In genomic region chr3:2156244-2156847, GRCh38 we compare ENCODE assay signal across 7 cellular contexts. TPM values are rescaled to one million over a fixed set of nuclear protein-coding genes. Genes with fewer than 3 reads are reported as not detected.
DNase-seq lines count a peak whose midpoint lies in the region; ATAC-seq and TF ChIP-seq lines count a peak whose summit lies in the region.

No MANE protein-coding gene starts in this region.

- no peak for ATAC-seq in HCT116
- ATAC-seq in GM21825 (IDR thresholded peaks at IDR 0.05; ENCODE audit: unreplicated experiment): no peak

- H4K20me1 ChIP-seq in HCT116 (ENCODE audit: insufficient read depth): no peaks in the 10 kb centered on the region

- RAD21 ChIA-PET in HCT116 (lab: Charles Lee; ENCODE audit: low non-redundant PET in 1 of 2, low total read pairs in 2 of 2, uncharacterized antibody in 2 of 2, unreplicated experiment in 2 of 2): no interaction called here

- H3K79me2 ChIP-seq in HCT116 (ENCODE audit: insufficient read depth, low read length): no peaks in the 10 kb centered on the region

- no peaks in the 10 kb centered on the region for H3K9me2 ChIP-seq in HCT116 (ENCODE audit: insufficient read depth)

- H3K4me2 ChIP-seq in HCT116 (ENCODE audit: low read length): no peak overlapping the region

- H3K4me3 ChIP-seq in HCT116 (replicated peaks in 1 of 2; ENCODE audit: low read depth in 1 of 2, low read length in 2 of 2): no peak overlapping the region

- H3K9ac ChIP-seq in HCT116 (ENCODE audit: low read length): no peak overlapping the region

- intact Hi-C loops in HCT116 (cut with micrococcal nuclease): loop anchor here (5.0 kb wide), 1 partner anchor 811 kb away; no protein-coding TSS in a partner anchor

- TF ChIP-seq CTCF in GM12874 (IDR thresholded peaks at IDR 0.05; ENCODE audit: insufficient read depth, low read depth, low read length): peak; percentile 81
- peak in 2 of 3 experiments; percentile 32 to 44; a peak in 4 of 6 replicates for TF ChIP-seq CTCF in HCT116 (IDR thresholded peaks at IDR 0.05 in 2 of 3, conservative IDR thresholded peaks at IDR 0.05 in 1 of 3; ENCODE audit: borderline replicate concordance in 1 of 3, insufficient read depth in 1 of 3, low read depth in 2 of 3, low read length in 2 of 3)

- no peaks in the 10 kb centered on the region for H3K36me3 ChIP-seq in HCT116 (ENCODE audit: control insufficient read depth in 1 of 2, insufficient read depth in 2 of 2, low read length in 2 of 2)

- no peaks in the 10 kb centered on the region for H3K27me3 ChIP-seq in HCT116 (ENCODE audit: insufficient read depth, low read length)

- H3K4me1 ChIP-seq in HCT116 (ENCODE audit: control insufficient read depth in 1 of 2, insufficient read depth in 2 of 2, low read length in 2 of 2): no peaks in the 10 kb centered on the region

- peaks cover 0 to 11% of the 10 kb centered on the region in 2 experiments; a peak in 2 of 4 replicates for H3K9me3 ChIP-seq in HCT116 (ENCODE audit: control insufficient read depth in 1 of 2, insufficient read depth in 1 of 2, low read depth in 1 of 2, low read length in 2 of 2)

- TF ChIP-seq POLR2A in HCT116 (IDR thresholded peaks at IDR 0.05; ENCODE audit: borderline replicate concordance, extremely low read depth, insufficient read depth, insufficient read length): no peak

- no peak for TF ChIP-seq RAD21 in HCT116 (IDR thresholded peaks at IDR 0.05; ENCODE audit: low read depth)

- no peak overlapping the region for H2AFZ ChIP-seq in HCT116 (ENCODE audit: low read depth, low read length, poor library complexity, severe bottlenecking)

- POLR2A ChIA-PET in HCT116 (lab: Charles Lee): no interaction called here

- CTCF ChIA-PET in HCT116 (lab: Charles Lee): no interaction called here

- DNase-seq in HCT116 (ENCODE audit: low read depth, low spot score): no peak
- peak; percentile 4 for DNase-seq in RKO (ENCODE audit: low spot score)
- DNase-seq in iPS-NIHi11 (ENCODE audit: low spot score): peak; percentile 3
- DNase-seq in cerebellar cortex (ENCODE audit: low spot score): no peak
- DNase-seq in SIG-M5 (lab: John Stamatoyannopoulos, UW): no peak

- no TSS peak for BruUV-seq in HCT116 (replicated peaks; lab: Mats Ljungman, UMichigan)

- H3K27ac ChIP-seq in HCT116 (ENCODE audit: low read depth, low read length): no peak overlapping the region

TF ChIP-seq in HCT116, 20 proteins besides CTCF, POLR2A, EP300 and RAD21:
- TF ChIP-seq JUND (IDR thresholded peaks at IDR 0.05): no peak
- no peak for TF ChIP-seq EGR1 (IDR thresholded peaks at IDR 0.05; ENCODE audit: low read depth)
- TF ChIP-seq, protein P1, sequence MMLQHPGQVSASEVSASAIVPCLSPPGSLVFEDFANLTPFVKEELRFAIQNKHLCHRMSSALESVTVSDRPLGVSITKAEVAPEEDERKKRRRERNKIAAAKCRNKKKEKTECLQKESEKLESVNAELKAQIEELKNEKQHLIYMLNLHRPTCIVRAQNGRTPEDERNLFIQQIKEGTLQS (IDR thresholded peaks at IDR 0.05): no peak
- no peak for TF ChIP-seq REST (IDR thresholded peaks at IDR 0.05; ENCODE audit: low read depth)
- no peak for TF ChIP-seq CEBPB (IDR thresholded peaks at IDR 0.05; ENCODE audit: low read depth)
- TF ChIP-seq ZNF274 (IDR thresholded peaks at IDR 0.05; ENCODE audit: low read depth, low read length): no peak
- no peak for TF ChIP-seq SP1 (IDR thresholded peaks at IDR 0.05; ENCODE audit: low read depth)
- no peak for TF ChIP-seq SRF (IDR thresholded peaks at IDR 0.05; ENCODE audit: low read depth)
- TF ChIP-seq, protein P2, sequence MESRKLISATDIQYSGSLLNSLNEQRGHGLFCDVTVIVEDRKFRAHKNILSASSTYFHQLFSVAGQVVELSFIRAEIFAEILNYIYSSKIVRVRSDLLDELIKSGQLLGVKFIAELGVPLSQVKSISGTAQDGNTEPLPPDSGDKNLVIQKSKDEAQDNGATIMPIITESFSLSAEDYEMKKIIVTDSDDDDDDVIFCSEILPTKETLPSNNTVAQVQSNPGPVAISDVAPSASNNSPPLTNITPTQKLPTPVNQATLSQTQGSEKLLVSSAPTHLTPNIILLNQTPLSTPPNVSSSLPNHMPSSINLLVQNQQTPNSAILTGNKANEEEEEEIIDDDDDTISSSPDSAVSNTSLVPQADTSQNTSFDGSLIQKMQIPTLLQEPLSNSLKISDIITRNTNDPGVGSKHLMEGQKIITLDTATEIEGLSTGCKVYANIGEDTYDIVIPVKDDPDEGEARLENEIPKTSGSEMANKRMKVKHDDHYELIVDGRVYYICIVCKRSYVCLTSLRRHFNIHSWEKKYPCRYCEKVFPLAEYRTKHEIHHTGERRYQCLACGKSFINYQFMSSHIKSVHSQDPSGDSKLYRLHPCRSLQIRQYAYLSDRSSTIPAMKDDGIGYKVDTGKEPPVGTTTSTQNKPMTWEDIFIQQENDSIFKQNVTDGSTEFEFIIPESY (IDR thresholded peaks at IDR 0.05; ENCODE audit: extremely low read depth, insufficient replicate concordance, low read length): no peak
- TF ChIP-seq POLR2AphosphoS5 (IDR thresholded peaks at IDR 0.05; ENCODE audit: low read depth, low read length): no peak
- TF ChIP-seq EZH2phosphoT487 (IDR thresholded peaks at IDR 0.05; ENCODE audit: borderline replicate concordance): no peak
- TF ChIP-seq EZH2 (IDR thresholded peaks at IDR 0.05): no peak
- no peak for TF ChIP-seq ELF1 (IDR thresholded peaks at IDR 0.05; ENCODE audit: borderline replicate concordance, low read depth)
- no peak for TF ChIP-seq TCF7L2 (IDR thresholded peaks at IDR 0.05; ENCODE audit: borderline replicate concordance, extremely low read depth, insufficient read depth, insufficient read length)
- TF ChIP-seq ZFX (IDR thresholded peaks at IDR 0.05): no peak
- no peak for TF ChIP-seq FOSL1 (IDR thresholded peaks at IDR 0.05; ENCODE audit: low read depth)
- TF ChIP-seq SIN3A (IDR thresholded peaks at IDR 0.05; ENCODE audit: low read depth): no peak
- TF ChIP-seq CBX3 (IDR thresholded peaks at IDR 0.05; ENCODE audit: low read depth): no peak
- TF ChIP-seq, protein P3, sequence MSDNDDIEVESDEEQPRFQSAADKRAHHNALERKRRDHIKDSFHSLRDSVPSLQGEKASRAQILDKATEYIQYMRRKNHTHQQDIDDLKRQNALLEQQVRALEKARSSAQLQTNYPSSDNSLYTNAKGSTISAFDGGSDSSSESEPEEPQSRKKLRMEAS (IDR thresholded peaks at IDR 0.05): no peak

RNA-seq across cellular contexts. Expression of gene CNTN4, which starts 57.7 kb away (rescaled TPM):
- not detected for total RNA-seq in HCT116 (2021; ENCODE audit: unreplicated experiment)
- not detected in 2 replicates for polyA plus RNA-seq in HCT116 (2012)

Comparison
In these comparisons a context has a peak if more than half of its experiments do, and no peak if none do; other contexts are left out.
1. DNase-seq: peak in RKO (single experiment) and iPS-NIHi11 (single experiment); none in HCT116 (single experiment), cerebellar cortex (single experiment) and SIG-M5 (single experiment).